ENCODE assay signal across 9 cellular contexts in genomic region chr20:53917145-53918009, GRCh38.
DNase-seq lines count a peak whose midpoint lies in the region; ATAC-seq and TF ChIP-seq lines count a peak whose summit lies in the region.
"Had no signal": no experiment of that assay in that cellular context is flagged by ENCODE, and none has a peak within 500 bp of the region (broad histone marks: within the 10 kb centered on the region; RNA-seq: fewer than 3 reads in every experiment).

No MANE protein-coding gene starts in this region.

- H3K27me3 Mint-ChIP-seq in CD8-positive, alpha-beta memory T cell = no peaks in the 10 kb centered on the region

- DNase-seq in CD8-positive, alpha-beta memory T cell = no peak
- DNase-seq in body of pancreas = peak; percentile 31 to 67 (median 48)
- DNase-seq in tibial artery = peak; percentile 74 to 82
- DNase-seq in GF-D8 (lab: John Stamatoyannopoulos, UW) = no peak
- DNase-seq in NCI-H82 (lab: John Stamatoyannopoulos, UW) = no peak

- TF ChIP-seq POLR2A in body of pancreas (IDR thresholded peaks at IDR 0.05) = peak in 2 of 3 donors; percentile 24 to 47

- no peak for TF ChIP-seq RAD21 in liver (IDR thresholded peaks at IDR 0.05)

- CTCF ChIA-PET in CD8-positive, alpha-beta memory T cell (lab: Charles Lee) = interaction anchor here (0.8 to 5.4 kb wide), 13 partner anchors 15 to 505 kb away, joined by 3 to 83 read pairs (median 5); no protein-coding TSS in a partner anchor

- POLR2A ChIA-PET in CD8-positive, alpha-beta memory T cell (lab: Charles Lee) = no interaction called here

- H3K4me3 ChIP-seq in CD8-positive, alpha-beta memory T cell (ENCODE audit: low read length) = no peak overlapping the region
- no peak overlapping the region for H3K4me3 ChIP-seq in body of pancreas
- no peak overlapping the region for H3K4me3 ChIP-seq in liver (ENCODE audit: low read depth in 1 of 3, low read length in 3 of 3)
- H3K4me3 ChIP-seq in tibial artery = no peak overlapping the region
- H3K4me3 ChIP-seq: HAP-1 had no signal

- peak overlapping the region in 1 of 2 donors; percentile 8 for H3K9ac ChIP-seq in liver (ENCODE audit: low read depth in 1 of 2, low read length in 2 of 2)

- H3K27ac Mint-ChIP-seq in CD8-positive, alpha-beta memory T cell = peak overlapping the region in 6 of 8 donors; percentile 4 to 80 (median 20)

- H3K27me3 ChIP-seq in CD8-positive, alpha-beta memory T cell (ENCODE audit: insufficient read depth, low read length, poor library complexity, severe bottlenecking) = no peaks in the 10 kb centered on the region
- no peaks in the 10 kb centered on the region for H3K27me3 ChIP-seq in body of pancreas
- no peaks in the 10 kb centered on the region for H3K27me3 ChIP-seq in liver (ENCODE audit: control insufficient read depth in 4 of 4, insufficient read depth in 4 of 4, low read length in 3 of 4)
- H3K27me3 ChIP-seq in tibial artery = no peaks in the 10 kb centered on the region

- peak overlapping the region; percentile 21 for H3K27ac ChIP-seq in CD8-positive, alpha-beta memory T cell (ENCODE audit: low read depth, low read length)
- H3K27ac ChIP-seq in body of pancreas (peak overlapping the region; percentile 54 to 87 (median 76)), liver (ENCODE audit: low read depth in 1 of 2, low read length in 2 of 2) (peak overlapping the region; percentile 88 to 92), tibial artery (peak overlapping the region; percentile 78 to 81)

- intact Hi-C loops in body of pancreas (cut with DNase I) = loop anchor here (5.0 kb wide), 1 partner anchor 340 kb away; no protein-coding TSS in a partner anchor
- intact Hi-C loops in tibial artery (cut with DNase I; ENCODE audit: low total_unique reads) = no loop called here

- H3K36me3 Mint-ChIP-seq in CD8-positive, alpha-beta memory T cell = peaks cover 0 to 3% (median 0%) of the 10 kb centered on the region in 3 donors

- TF ChIP-seq CTCF in body of pancreas (IDR thresholded peaks at IDR 0.05) (no peak), liver (IDR thresholded peaks at IDR 0.05; ENCODE audit: low read depth, low read length, missing input control) (no peak), tibial artery (IDR thresholded peaks at IDR 0.05) (no peak)

- H3K4me3 Mint-ChIP-seq in CD8-positive, alpha-beta memory T cell = no peak overlapping the region

- no peaks in the 10 kb centered on the region for H3K36me3 ChIP-seq in CD8-positive, alpha-beta memory T cell (ENCODE audit: insufficient read depth, low read length)
- H3K36me3 ChIP-seq in body of pancreas (replicated peaks in 1 of 2; ENCODE audit: insufficient read depth in 1 of 2, low read depth in 2 of 2) = no peaks in the 10 kb centered on the region
- no peaks in the 10 kb centered on the region for H3K36me3 ChIP-seq in liver (ENCODE audit: control insufficient read depth in 4 of 4, insufficient read depth in 3 of 4, low read depth in 1 of 4, low read length in 3 of 4)
- no peaks in the 10 kb centered on the region for H3K36me3 ChIP-seq in tibial artery
- H3K36me3 ChIP-seq: HAP-1 had no signal

- no peaks in the 10 kb centered on the region for H3K9me3 ChIP-seq in CD8-positive, alpha-beta memory T cell (ENCODE audit: low read length)
- H3K9me3 ChIP-seq in body of pancreas (no peaks in the 10 kb centered on the region), liver (ENCODE audit: control insufficient read depth in 4 of 4, low read length in 3 of 4) (no peaks in the 10 kb centered on the region), tibial artery (no peaks in the 10 kb centered on the region)
- H3K9me3 ChIP-seq: HAP-1 had no signal

- H3K9me3 Mint-ChIP-seq in CD8-positive, alpha-beta memory T cell = no peaks in the 10 kb centered on the region

- ATAC-seq in GM21360 (IDR thresholded peaks at IDR 0.05; ENCODE audit: unreplicated experiment) = peak; percentile 70
- peak; percentile 73 for ATAC-seq in HG03575 (IDR thresholded peaks at IDR 0.05; ENCODE audit: extremely low read depth, insufficient number of reproducible peaks, low FRiP score, unreplicated experiment)
- ATAC-seq in body of pancreas = peak; percentile 39

- peaks cover 14 to 33% (median 31%) of the 10 kb centered on the region in 3 donors for H3K4me1 Mint-ChIP-seq in CD8-positive, alpha-beta memory T cell

- WGBS in body of pancreas, 2 donors = 30 to 47% methylated on average over 10 of the region's 10 CpGs
- WGBS in liver = 48% methylated on average over 10 of the region's 10 CpGs

- peaks cover 21% of the 10 kb centered on the region for H3K4me1 ChIP-seq in CD8-positive, alpha-beta memory T cell (ENCODE audit: insufficient read depth, low read length)
- H3K4me1 ChIP-seq in body of pancreas (peaks cover 29% of the 10 kb centered on the region), liver (ENCODE audit: control insufficient read depth in 4 of 4, insufficient read depth in 4 of 4, low read length in 3 of 4) (peaks cover 1 to 25% (median 19%) of the 10 kb centered on the region in 4 donors), tibial artery (peaks cover 4 to 33% (median 25%) of the 10 kb centered on the region in 4 donors)

TF ChIP-seq in liver, 16 proteins besides CTCF, POLR2A, EP300 and RAD21:
- peak; percentile 13 for TF ChIP-seq MAX (IDR thresholded peaks at IDR 0.05)
- no peak for TF ChIP-seq GABPA (IDR thresholded peaks at IDR 0.05 in 1 of 2, conservative IDR thresholded peaks at IDR 0.05 in 1 of 2)
- peak; percentile 17 for TF ChIP-seq SP1 (IDR thresholded peaks at IDR 0.05)
- TF ChIP-seq HNF4A (conservative IDR thresholded peaks at IDR 0.05) = no peak
- TF ChIP-seq EGR1 (IDR thresholded peaks at IDR 0.05; ENCODE audit: low read depth in 2 of 2) = no peak
- no peak for TF ChIP-seq HNF4G (IDR thresholded peaks at IDR 0.05)
- peak in 1 of 2 donors; percentile 58 for TF ChIP-seq JUND (IDR thresholded peaks at IDR 0.05)
- TF ChIP-seq RXRA (IDR thresholded peaks at IDR 0.05) = peak in 1 of 2 donors; percentile 6
- TF ChIP-seq REST (IDR thresholded peaks at IDR 0.05) = no peak
- TF ChIP-seq FOXA1 (IDR thresholded peaks at IDR 0.05) = no peak
- no peak for TF ChIP-seq YY1 (IDR thresholded peaks at IDR 0.05)
- no peak for TF ChIP-seq TAF1 (conservative IDR thresholded peaks at IDR 0.05)
TF ChIP-seq in liver: peak in this region for 4.

Comparison
In these comparisons a context has a peak if more than half of its experiments do, and no peak if none do; other contexts are left out.
1. DNase-seq: peak in body of pancreas (4 of 4) and tibial artery (2 of 2); none in CD8-positive, alpha-beta memory T cell (0 of 5), GF-D8 (single experiment) and NCI-H82 (single experiment).
2. H3K27ac ChIP-seq: peak in every context shown above with its lines; median percentile 90 in liver; 80 in tibial artery; 76 in body of pancreas; 21 in CD8-positive, alpha-beta memory T cell.
3. Peak in every context shown above with its lines, with median percentiles within 50 percentile points of each other: ATAC-seq.